In the genomic region with DNA sequence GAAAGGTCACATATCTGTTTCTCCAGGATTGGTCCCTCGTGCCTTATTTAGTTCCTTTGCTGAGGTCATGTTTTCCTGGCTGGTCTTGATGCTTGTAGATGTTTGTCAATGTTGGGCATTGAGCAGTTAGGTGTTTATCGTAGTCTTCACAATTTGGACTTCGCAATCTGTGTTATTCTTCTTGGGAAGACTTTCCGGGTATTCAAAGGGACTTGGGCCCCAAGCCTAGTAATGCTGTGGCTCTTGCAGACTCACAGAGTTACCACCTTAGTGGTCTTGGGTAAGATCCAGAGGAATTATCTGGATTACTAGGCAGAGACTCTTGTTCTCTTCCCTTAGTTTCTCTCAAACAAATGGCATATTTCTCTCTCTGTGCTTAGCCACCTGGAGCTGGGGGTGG, we compare ENCODE assay signal across 7 cellular contexts.
"Had no signal": no experiment of that assay in that cellular context is flagged by ENCODE, and none has a peak within 500 bp of the region (broad histone marks: within the 10 kb centered on the region; RNA-seq: fewer than 3 reads in every experiment).

No MANE protein-coding gene starts in this region.

- DNase-seq: IMR-90, KBM-7 had no signal

- FAIRE-seq: HepG2, HTR-8/SVneo, K562 had no signal

- H3K4me3 ChIP-seq: K562 had no signal

- H3K4me3 Mint-ChIP-seq: IgD-negative memory B cell had no signal

- H3K27ac ChIP-seq: HL-60 had no signal

- ATAC-seq: HepG2, K562 had no signal

- H3K4me1 Mint-ChIP-seq: IgD-negative memory B cell had no signal

- H3K27ac Mint-ChIP-seq: IgD-negative memory B cell had no signal

- H3K36me3 Mint-ChIP-seq: IgD-negative memory B cell had no signal
